2 cellular contexts compared by ENCODE assay signal in genomic region chr17:66240013-66240412, GRCh38.
TF ChIP-seq lines count a peak whose summit lies in the region.

No MANE protein-coding gene starts in this region.

TF ChIP-seq in IMR-90, 13 proteins besides CTCF, POLR2A, EP300 and RAD21:
- TF ChIP-seq USF2 (IDR thresholded peaks at IDR 0.05; ENCODE audit: low read depth, low read length) (no peak), CHD1 (IDR thresholded peaks at IDR 0.05; ENCODE audit: low read depth, low read length) (no peak), MAFK (IDR thresholded peaks at IDR 0.05; ENCODE audit: low read depth, low read length) (no peak), NFE2L2 (IDR thresholded peaks at IDR 0.05; ENCODE audit: low read depth, low read length) (no peak), CEBPB (IDR thresholded peaks at IDR 0.05; ENCODE audit: low read depth, low read length) (no peak), ELK1 (IDR thresholded peaks at IDR 0.05; ENCODE audit: borderline replicate concordance, low read depth, low read length) (no peak), MAZ (IDR thresholded peaks at IDR 0.05; ENCODE audit: borderline replicate concordance, low read depth, low read length) (no peak), SMC3 (IDR thresholded peaks at IDR 0.05; ENCODE audit: low read depth, low read length) (no peak), RFX5 (IDR thresholded peaks at IDR 0.05; ENCODE audit: low read depth, low read length) (no peak), RCOR1 (IDR thresholded peaks at IDR 0.05; ENCODE audit: insufficient replicate concordance, low read length) (no peak), FOS (IDR thresholded peaks at IDR 0.05; ENCODE audit: low read depth, low read length) (no peak), MXI1 (IDR thresholded peaks at IDR 0.05; ENCODE audit: borderline replicate concordance, low read depth, low read length) (no peak)

TF ChIP-seq in HepG2, 621 proteins besides CTCF, POLR2A, EP300 and RAD21:
- TF ChIP-seq DR1 (CRISPR knock-in tag; IDR thresholded peaks at IDR 0.05) (no peak), ISX (CRISPR knock-in tag; conservative IDR thresholded peaks at IDR 0.05) (no peak), ZNF563 (CRISPR knock-in tag; IDR thresholded peaks at IDR 0.05) (no peak), CSRNP2 (CRISPR knock-in tag; conservative IDR thresholded peaks at IDR 0.05; ENCODE audit: low read depth) (no peak), AHDC1 (CRISPR knock-in tag; IDR thresholded peaks at IDR 0.05; ENCODE audit: borderline replicate concordance) (no peak)
